In genomic region chr1:201499795-201500669, GRCh38 we compare ENCODE assay signal across 1 cellular context.
TF ChIP-seq lines count a peak whose summit lies in the region.

No MANE protein-coding gene starts in this region.

TF ChIP-seq in SK-N-SH, 30 proteins besides CTCF, POLR2A, EP300 and RAD21 (continued from another document):
- TF ChIP-seq USF2 (IDR thresholded peaks at IDR 0.05; ENCODE audit: borderline replicate concordance, low read depth, low read length), result no peak
- no peak for TF ChIP-seq EZH2phosphoT487 (IDR thresholded peaks at IDR 0.05; ENCODE audit: borderline replicate concordance, low read depth)
- no peak for TF ChIP-seq GATA2 (CRISPR knock-in tag; IDR thresholded peaks at IDR 0.05)
- TF ChIP-seq RCOR1 (IDR thresholded peaks at IDR 0.05; ENCODE audit: low read length), result no peak
